Comparison of ENCODE assay signal across 29 cellular contexts in the genomic region with DNA sequence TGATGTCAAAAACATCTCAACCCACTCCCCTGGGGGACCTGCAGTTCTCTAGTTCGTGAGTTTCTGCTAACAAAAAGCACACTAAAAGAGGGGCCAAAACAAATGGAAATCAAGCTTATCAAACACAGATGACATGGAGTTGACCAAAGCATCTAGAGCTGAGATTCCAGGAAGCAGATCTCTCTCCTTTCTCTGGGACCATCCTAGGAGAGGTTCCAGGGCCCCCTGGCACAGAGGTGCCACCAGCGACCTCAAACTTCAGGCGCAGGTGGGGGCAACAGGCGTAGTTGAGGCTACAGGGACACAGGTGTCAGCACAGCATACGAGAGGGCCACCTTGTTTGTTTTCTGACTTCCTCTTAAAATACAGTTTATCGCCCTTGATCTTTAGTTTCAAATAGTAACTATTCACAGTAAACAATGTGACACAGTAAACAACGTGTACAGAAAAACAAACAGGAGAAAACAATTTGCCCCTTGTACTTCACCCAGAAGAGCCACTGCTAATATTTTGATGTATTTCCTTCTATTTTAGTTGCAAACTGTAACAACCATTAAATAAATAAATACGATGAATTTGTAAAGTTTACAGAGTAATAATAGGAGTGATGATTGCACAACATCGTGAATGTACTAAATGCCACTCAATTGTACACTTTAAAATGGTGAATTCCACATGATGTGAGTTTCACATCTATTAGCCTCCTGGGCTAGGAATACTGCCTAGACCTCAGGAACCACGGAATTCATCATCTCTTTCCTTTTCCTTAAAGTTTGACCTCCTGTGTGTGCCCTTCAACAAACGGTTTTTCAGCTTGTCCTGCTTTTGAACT. TPM values are rescaled to one million over a fixed set of nuclear protein-coding genes. Genes with fewer than 3 reads are reported as not detected.
DNase-seq lines count a peak whose midpoint lies in the region; ATAC-seq and TF ChIP-seq lines count a peak whose summit lies in the region.
"Had no signal": no experiment of that assay in that cellular context is flagged by ENCODE, and none has a peak within 500 bp of the region (broad histone marks: within the 10 kb centered on the region; RNA-seq: fewer than 3 reads in every experiment).

No MANE protein-coding gene starts in this region.

- no peaks in the 10 kb centered on the region for H3K9me3 Mint-ChIP-seq in WTC11
- H3K9me3 Mint-ChIP-seq: activated naive CD8-positive, alpha-beta T cell treated with anti-CD3 and anti-CD28 coated beads for 36 hours; CD4-positive, alpha-beta T cell; stimulated activated naive CD8-positive, alpha-beta T cell treated with anti-CD3 and anti-CD28 coated beads, Interleukin-15, Interleukin-2, amounts not matched to agents 100 ng/mL and 50 ng/mL, for 24 hours; T-helper 1 cell treated with Interleukin-12 subunit alpha and Interleukin-12 subunit beta and Interleukin-4 antibody, amounts not matched to agents 30 μg/mL and 1 μg/mL, for 36 hours had no signal

- H3K79me2 ChIP-seq in osteoblast (ENCODE audit: insufficient read depth, low read length) = no peaks in the 10 kb centered on the region

- POLR2A ChIA-PET in WTC11 (lab: Charles Lee) = no interaction called here

- no peak for TF ChIP-seq POLR2A in gastroesophageal sphincter (IDR thresholded peaks at IDR 0.05)

- CTCF ChIA-PET in WTC11 (lab: Charles Lee) = interaction anchor here (1.2 to 1.8 kb wide), 3 partner anchors 15 to 56 kb away, joined by 3 to 7 read pairs (median 7); no protein-coding TSS in a partner anchor

- no peak for ATAC-seq in WTC11
- no peak for ATAC-seq in HG02588 (IDR thresholded peaks at IDR 0.05; ENCODE audit: unreplicated experiment)
- no peak for ATAC-seq in stimulated activated naive CD8-positive, alpha-beta T cell treated with anti-CD3 and anti-CD28 coated beads, Interleukin-15, Interleukin-2, amounts not matched to agents 100 U/mL and 50 U/mL, for 24 hours
- no peak for ATAC-seq in gastroesophageal sphincter
- ATAC-seq: esophagus mucosa had no signal

- H3K4me1 ChIP-seq in BLaER1 (peaks cover 100% of the 10 kb centered on the region), osteoblast (ENCODE audit: insufficient read depth, low read length) (no peaks in the 10 kb centered on the region), gastroesophageal sphincter (no peaks in the 10 kb centered on the region)
- H3K4me1 ChIP-seq: tibial nerve had no signal

- H3K9me3 ChIP-seq in BLaER1 = no peaks in the 10 kb centered on the region
- no peaks in the 10 kb centered on the region for H3K9me3 ChIP-seq in osteoblast (ENCODE audit: low read depth, low read length)
- no peaks in the 10 kb centered on the region for H3K9me3 ChIP-seq in gastroesophageal sphincter
- H3K9me3 ChIP-seq: Peyer's patch, SJSA1, tibial nerve had no signal

- H3K36me3 ChIP-seq in BLaER1 (no peaks in the 10 kb centered on the region), osteoblast (ENCODE audit: insufficient read depth, low read length) (no peaks in the 10 kb centered on the region), gastroesophageal sphincter (no peaks in the 10 kb centered on the region)
- H3K36me3 ChIP-seq: Peyer's patch, SJSA1, tibial nerve had no signal

- no peaks in the 10 kb centered on the region for H3K27me3 ChIP-seq in BLaER1
- H3K27me3 ChIP-seq in osteoblast (ENCODE audit: insufficient read depth, low read length) = no peaks in the 10 kb centered on the region
- peaks cover 32% of the 10 kb centered on the region for H3K27me3 ChIP-seq in gastroesophageal sphincter
- H3K27me3 ChIP-seq: Peyer's patch, SJSA1, tibial nerve had no signal

- no peak overlapping the region for H3K27ac Mint-ChIP-seq in WTC11
- H3K27ac Mint-ChIP-seq: activated naive CD8-positive, alpha-beta T cell treated with anti-CD3 and anti-CD28 coated beads for 36 hours; CD4-positive, alpha-beta T cell; T-helper 1 cell treated with Interleukin-12 subunit alpha and Interleukin-12 subunit beta and Interleukin-4 antibody, amounts not matched to agents 30 μg/mL and 1 μg/mL, for 36 hours had no signal

- H3K27ac ChIP-seq in BLaER1 = peak overlapping the region; percentile 98
- H3K27ac ChIP-seq in osteoblast (ENCODE audit: low read depth, low read length) = no peak overlapping the region
- H3K27ac ChIP-seq in gastroesophageal sphincter = no peak overlapping the region
- H3K27ac ChIP-seq: SJSA1, tibial nerve had no signal

- TF ChIP-seq RAD21 in Ishikawa (IDR thresholded peaks at IDR 0.05; ENCODE audit: low read depth) = no peak

- TF ChIP-seq CTCF in WTC11 (IDR thresholded peaks at IDR 0.05) = no peak
- no peak for TF ChIP-seq CTCF in osteoblast (IDR thresholded peaks at IDR 0.05; ENCODE audit: extremely low read depth, low read depth, low read length)
- TF ChIP-seq CTCF in gastroesophageal sphincter (IDR thresholded peaks at IDR 0.05) = no peak

- peak overlapping the region; percentile 65; the same call in 1 of the 2 replicates for H3K9ac ChIP-seq in BLaER1

- TF ChIP-seq EP300 in Ishikawa (IDR thresholded peaks at IDR 0.05; ENCODE audit: borderline replicate concordance) (no peak), gastroesophageal sphincter (IDR thresholded peaks at IDR 0.05) (no peak)

- H3K36me3 Mint-ChIP-seq in WTC11 = no peaks in the 10 kb centered on the region
- H3K36me3 Mint-ChIP-seq: activated naive CD8-positive, alpha-beta T cell treated with anti-CD3 and anti-CD28 coated beads for 36 hours had no signal

- no peak overlapping the region for H2AFZ ChIP-seq in osteoblast (ENCODE audit: low read length)

- DNase-seq in WTC11 (ENCODE audit: low spot score) = peak; percentile 1
- DNase-seq in osteoblast (ENCODE audit: insufficient read length, low spot score, missing footprints) = peak; percentile 81
- no peak for DNase-seq in NCI-H526 (lab: John Stamatoyannopoulos, UW)
- DNase-seq in stimulated activated naive CD8-positive, alpha-beta T cell treated with anti-CD3 and anti-CD28 coated beads, Interleukin-15, Interleukin-2, amounts not matched to agents 100 U/mL and 50 U/mL, for 24 hours = no peak
- DNase-seq: activated CD4-positive, alpha-beta T cell treated with anti-CD3 and anti-CD28 coated beads, Interleukin-2, amount 50 U/mL, for 4 hours; activated CD8-positive, alpha-beta memory T cell treated with anti-CD3 and anti-CD28 coated beads, Interleukin-2, amount 50 U/mL, for 48 hours; activated naive CD8-positive, alpha-beta T cell treated with anti-CD3 and anti-CD28 coated beads for 36 hours; CD4-positive, alpha-beta T cell; DMS153; effector memory CD4-positive, alpha-beta T cell; foreskin melanocyte; mammary epithelial cell; NCI-H1092 treated with DMSO at 0.1 percent for 48 hours; NCI-H2081; stimulated activated CD4-positive, alpha-beta T cell treated with anti-CD3 and anti-CD28 coated beads, Interleukin-2, amount 100 ng/mL, for 48 hours had no signal

- H3K4me3 Mint-ChIP-seq in WTC11 = no peak overlapping the region
- H3K4me3 Mint-ChIP-seq: activated naive CD8-positive, alpha-beta T cell treated with anti-CD3 and anti-CD28 coated beads for 36 hours; CD4-positive, alpha-beta T cell; stimulated activated naive CD8-positive, alpha-beta T cell treated with anti-CD3 and anti-CD28 coated beads, Interleukin-15, Interleukin-2, amounts not matched to agents 100 ng/mL and 50 ng/mL, for 24 hours; T-helper 1 cell treated with Interleukin-12 subunit alpha and Interleukin-12 subunit beta and Interleukin-4 antibody, amounts not matched to agents 30 μg/mL and 1 μg/mL, for 36 hours had no signal

- peaks cover 5% of the 10 kb centered on the region for H3K4me1 Mint-ChIP-seq in WTC11

- H4K20me1 ChIP-seq in BLaER1 (no peaks in the 10 kb centered on the region), osteoblast (ENCODE audit: insufficient read depth, low read length) (no peaks in the 10 kb centered on the region)

- peak overlapping the region; percentile 90 for H3K4me2 ChIP-seq in BLaER1
- no peak overlapping the region for H3K4me2 ChIP-seq in osteoblast (ENCODE audit: insufficient read depth, low read length)
- H3K4me2 ChIP-seq: smooth muscle cell had no signal

- H3K4me3 ChIP-seq in BLaER1 (no peak overlapping the region), osteoblast (ENCODE audit: insufficient read depth, low read length) (no peak overlapping the region), gastroesophageal sphincter (no peak overlapping the region)
- H3K4me3 ChIP-seq: Peyer's patch, SJSA1, smooth muscle cell, tibial nerve had no signal

- H3K27me3 Mint-ChIP-seq in WTC11 (ENCODE audit: low read depth) = peaks cover 48% of the 10 kb centered on the region
- H3K27me3 Mint-ChIP-seq: activated naive CD8-positive, alpha-beta T cell treated with anti-CD3 and anti-CD28 coated beads for 36 hours; CD4-positive, alpha-beta T cell; stimulated activated naive CD8-positive, alpha-beta T cell treated with anti-CD3 and anti-CD28 coated beads, Interleukin-15, Interleukin-2, amounts not matched to agents 100 ng/mL and 50 ng/mL, for 24 hours had no signal

- 62 to 65% methylated on average over 7 to 8 of the region's 11 CpGs for WGBS in gastroesophageal sphincter (ENCODE audit: low coverage in 1 of 2), 2 donors

TF ChIP-seq in Ishikawa, 13 proteins besides CTCF, POLR2A, EP300 and RAD21:
- TF ChIP-seq CEBPB (IDR thresholded peaks at IDR 0.05) (peak; percentile 13; the same call in 1 of the 2 replicates), TEAD4 (IDR thresholded peaks at IDR 0.05) (no peak)

TF ChIP-seq in WTC11, 78 proteins besides CTCF, POLR2A, EP300 and RAD21 (continues in another document):
- TF ChIP-seq, protein P1, sequence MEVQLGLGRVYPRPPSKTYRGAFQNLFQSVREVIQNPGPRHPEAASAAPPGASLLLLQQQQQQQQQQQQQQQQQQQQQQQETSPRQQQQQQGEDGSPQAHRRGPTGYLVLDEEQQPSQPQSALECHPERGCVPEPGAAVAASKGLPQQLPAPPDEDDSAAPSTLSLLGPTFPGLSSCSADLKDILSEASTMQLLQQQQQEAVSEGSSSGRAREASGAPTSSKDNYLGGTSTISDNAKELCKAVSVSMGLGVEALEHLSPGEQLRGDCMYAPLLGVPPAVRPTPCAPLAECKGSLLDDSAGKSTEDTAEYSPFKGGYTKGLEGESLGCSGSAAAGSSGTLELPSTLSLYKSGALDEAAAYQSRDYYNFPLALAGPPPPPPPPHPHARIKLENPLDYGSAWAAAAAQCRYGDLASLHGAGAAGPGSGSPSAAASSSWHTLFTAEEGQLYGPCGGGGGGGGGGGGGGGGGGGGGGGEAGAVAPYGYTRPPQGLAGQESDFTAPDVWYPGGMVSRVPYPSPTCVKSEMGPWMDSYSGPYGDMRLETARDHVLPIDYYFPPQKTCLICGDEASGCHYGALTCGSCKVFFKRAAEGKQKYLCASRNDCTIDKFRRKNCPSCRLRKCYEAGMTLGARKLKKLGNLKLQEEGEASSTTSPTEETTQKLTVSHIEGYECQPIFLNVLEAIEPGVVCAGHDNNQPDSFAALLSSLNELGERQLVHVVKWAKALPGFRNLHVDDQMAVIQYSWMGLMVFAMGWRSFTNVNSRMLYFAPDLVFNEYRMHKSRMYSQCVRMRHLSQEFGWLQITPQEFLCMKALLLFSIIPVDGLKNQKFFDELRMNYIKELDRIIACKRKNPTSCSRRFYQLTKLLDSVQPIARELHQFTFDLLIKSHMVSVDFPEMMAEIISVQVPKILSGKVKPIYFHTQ (CRISPR knock-in tag; IDR thresholded peaks at IDR 0.05) = no peak
- no peak for TF ChIP-seq ZNF317 (CRISPR knock-in tag; IDR thresholded peaks at IDR 0.05; ENCODE audit: borderline replicate concordance, low read depth)

RNA-seq across cellular contexts. Expression of a gene that starts 52.1 kb away (rescaled TPM):
- total RNA-seq in WTC11 (2021) (not detected in 3 replicates), osteoblast (not detected in 2 replicates), gastroesophageal sphincter (1 to 10 TPM in 1 of 4 donors, not detected in 3; 4.1 TPM)
- total RNA-seq: CD4-positive, alpha-beta T cell; cerebellum; HT1080; LHCN-M2; mammary epithelial cell; SJSA1; smooth muscle cell had no signal

Comparison
In these comparisons a context has a peak if more than half of its experiments do, and no peak if none do; other contexts are left out.
1. DNase-seq: peak in WTC11 (single experiment) and osteoblast (single experiment); none in NCI-H526 (0 of 2) and stimulated activated naive CD8-positive, alpha-beta T cell treated with anti-CD3 and anti-CD28 coated beads, Interleukin-15, Interleukin-2, amounts not matched to agents 100 U/mL and 50 U/mL, for 24 hours (single experiment).